ENCODE assay signal across 1 cellular context in genomic region chr1:47233165-47233564, GRCh38.
TF ChIP-seq lines count a peak whose summit lies in the region.

No MANE protein-coding gene starts in this region.

TF ChIP-seq in K562, 482 proteins besides CTCF, POLR2A, EP300 and RAD21 (continued from another document):
- TF ChIP-seq ZBTB12 (CRISPR knock-in tag; IDR thresholded peaks at IDR 0.05): peak; percentile 10; the same call in 1 of the 2 replicates
- 0 out of 2 replicates have a peak, but pooled peaks have one; percentile 42 for TF ChIP-seq CREB1 (IDR thresholded peaks at IDR 0.05)
- TF ChIP-seq CREB1 (CRISPR knock-in tag; IDR thresholded peaks at IDR 0.05): peak; percentile 53
- no peak for TF ChIP-seq CLOCK (CRISPR knock-in tag; IDR thresholded peaks at IDR 0.05; ENCODE audit: borderline replicate concordance)
- TF ChIP-seq PTRF (tag; IDR thresholded peaks at IDR 0.05): no peak
- no peak for TF ChIP-seq MAX (CRISPR knock-in tag; IDR thresholded peaks at IDR 0.05)
- TF ChIP-seq PHF20 (IDR thresholded peaks at IDR 0.05; ENCODE audit: partially characterized antibody): peak; percentile 44
- peak; percentile 83 to 90 for TF ChIP-seq KDM1A (IDR thresholded peaks at IDR 0.05)
- TF ChIP-seq HDAC1 (IDR thresholded peaks at IDR 0.05): peak in 1 of 2 experiments; percentile 46; a peak in 1 of 4 replicates
- 0 out of 2 replicates have a peak, but pooled peaks have one; percentile 5 for TF ChIP-seq MIER1 (IDR thresholded peaks at IDR 0.05; ENCODE audit: low read depth)
- 0 out of 4 replicates have a peak, but pooled peaks of 1 of the 2 experiments have one; percentile 40 for TF ChIP-seq RCOR1 (IDR thresholded peaks at IDR 0.05; ENCODE audit: borderline replicate concordance in 1 of 2, low read depth in 2 of 2, low read length in 2 of 2)
- peak; percentile 60; the same call in 1 of the 2 replicates for TF ChIP-seq CBX1 (IDR thresholded peaks at IDR 0.05; ENCODE audit: low read depth)
- 0 out of 3 replicates have a peak, but pooled peaks of 1 of the 2 experiments have one; percentile 26 for TF ChIP-seq CBX3 (IDR thresholded peaks at IDR 0.05; ENCODE audit: borderline replicate concordance in 1 of 2, low read length in 2 of 2)
- peak; percentile 43; the same call in 1 of the 2 replicates for TF ChIP-seq SMARCA5 (IDR thresholded peaks at IDR 0.05)
- no peak for TF ChIP-seq ATF1 (CRISPR knock-in tag; IDR thresholded peaks at IDR 0.05)
- TF ChIP-seq ATF1 (tag; IDR thresholded peaks at IDR 0.05): peak; percentile 85
- peak; percentile 76; the same call in 1 of the 2 replicates for TF ChIP-seq HDAC2 (IDR thresholded peaks at IDR 0.05)
- TF ChIP-seq RB1 (IDR thresholded peaks at IDR 0.05; ENCODE audit: low read depth): 0 out of 2 replicates have a peak, but pooled peaks have one; percentile 26
- TF ChIP-seq ETS2 (tag; IDR thresholded peaks at IDR 0.05; ENCODE audit: borderline replicate concordance, poor library complexity, severe bottlenecking): no peak
- TF ChIP-seq RBM25 (IDR thresholded peaks at IDR 0.05; ENCODE audit: low read depth, low read length, severe bottlenecking): peak; percentile 95
- TF ChIP-seq FOXK1 (CRISPR knock-in tag; IDR thresholded peaks at IDR 0.05; ENCODE audit: borderline replicate concordance): no peak
- peak; percentile 61 for TF ChIP-seq CHD4 (IDR thresholded peaks at IDR 0.05; ENCODE audit: insufficient read depth, insufficient replicate concordance, low read depth, low read length, poor library complexity, severe bottlenecking)
- TF ChIP-seq ARHGAP35 (IDR thresholded peaks at IDR 0.05; ENCODE audit: partially characterized antibody): peak; percentile 33
- TF ChIP-seq CBFA2T3 (IDR thresholded peaks at IDR 0.05): peak; percentile 13; the same call in 1 of the 2 replicates
- peak; percentile 62 for TF ChIP-seq CREM (IDR thresholded peaks at IDR 0.05; ENCODE audit: low read depth)
- 0 out of 2 replicates have a peak, but pooled peaks have one; percentile 25 for TF ChIP-seq HMBOX1 (IDR thresholded peaks at IDR 0.05)
- 0 out of 2 replicates have a peak, but pooled peaks have one; percentile 32 for TF ChIP-seq ZNF175 (CRISPR knock-in tag; IDR thresholded peaks at IDR 0.05; ENCODE audit: low read depth)
- TF ChIP-seq PCBP2 (IDR thresholded peaks at IDR 0.05; ENCODE audit: low read depth, low read length, poor library complexity, severe bottlenecking): no peak
- no peak for TF ChIP-seq ID3 (CRISPR knock-in tag; IDR thresholded peaks at IDR 0.05)
- TF ChIP-seq ID3 (tag; IDR thresholded peaks at IDR 0.05): peak; percentile 71; the same call in 1 of the 2 replicates
- TF ChIP-seq UBTF (IDR thresholded peaks at IDR 0.05; ENCODE audit: borderline replicate concordance in 1 of 2, low read depth in 2 of 2, low read length in 2 of 2): 0 out of 4 replicates have a peak, but pooled peaks of 1 of the 2 experiments have one; percentile 10
- peak; percentile 97 for TF ChIP-seq BCOR (IDR thresholded peaks at IDR 0.05)
TF ChIP-seq in K562: peak in this region for 23.
